Comparison of ENCODE assay signal across 1 cellular context in the genomic region with DNA sequence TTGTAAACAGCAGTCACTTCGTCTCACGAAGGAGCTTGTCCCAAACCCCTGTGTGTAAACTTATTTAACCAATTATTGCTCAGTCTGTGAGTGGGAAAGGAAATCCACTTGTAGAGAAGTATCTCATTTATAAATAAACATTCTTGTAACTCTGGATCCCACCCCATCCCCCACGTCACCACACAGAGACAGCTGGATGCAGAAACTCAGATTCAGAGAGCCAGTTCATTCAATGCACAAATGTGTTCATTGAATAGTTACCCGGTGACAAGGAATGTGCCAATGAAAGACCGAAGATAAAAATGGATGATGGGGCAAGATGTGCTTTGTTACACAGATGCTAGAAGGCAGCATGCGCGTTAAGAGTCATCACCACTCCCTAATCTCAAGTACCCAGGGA.
TF ChIP-seq lines count a peak whose summit lies in the region.

No MANE protein-coding gene starts in this region.

TF ChIP-seq in GM23338, 12 proteins besides CTCF, POLR2A, EP300 and RAD21 (continued from another document):
- TF ChIP-seq, protein P1, sequence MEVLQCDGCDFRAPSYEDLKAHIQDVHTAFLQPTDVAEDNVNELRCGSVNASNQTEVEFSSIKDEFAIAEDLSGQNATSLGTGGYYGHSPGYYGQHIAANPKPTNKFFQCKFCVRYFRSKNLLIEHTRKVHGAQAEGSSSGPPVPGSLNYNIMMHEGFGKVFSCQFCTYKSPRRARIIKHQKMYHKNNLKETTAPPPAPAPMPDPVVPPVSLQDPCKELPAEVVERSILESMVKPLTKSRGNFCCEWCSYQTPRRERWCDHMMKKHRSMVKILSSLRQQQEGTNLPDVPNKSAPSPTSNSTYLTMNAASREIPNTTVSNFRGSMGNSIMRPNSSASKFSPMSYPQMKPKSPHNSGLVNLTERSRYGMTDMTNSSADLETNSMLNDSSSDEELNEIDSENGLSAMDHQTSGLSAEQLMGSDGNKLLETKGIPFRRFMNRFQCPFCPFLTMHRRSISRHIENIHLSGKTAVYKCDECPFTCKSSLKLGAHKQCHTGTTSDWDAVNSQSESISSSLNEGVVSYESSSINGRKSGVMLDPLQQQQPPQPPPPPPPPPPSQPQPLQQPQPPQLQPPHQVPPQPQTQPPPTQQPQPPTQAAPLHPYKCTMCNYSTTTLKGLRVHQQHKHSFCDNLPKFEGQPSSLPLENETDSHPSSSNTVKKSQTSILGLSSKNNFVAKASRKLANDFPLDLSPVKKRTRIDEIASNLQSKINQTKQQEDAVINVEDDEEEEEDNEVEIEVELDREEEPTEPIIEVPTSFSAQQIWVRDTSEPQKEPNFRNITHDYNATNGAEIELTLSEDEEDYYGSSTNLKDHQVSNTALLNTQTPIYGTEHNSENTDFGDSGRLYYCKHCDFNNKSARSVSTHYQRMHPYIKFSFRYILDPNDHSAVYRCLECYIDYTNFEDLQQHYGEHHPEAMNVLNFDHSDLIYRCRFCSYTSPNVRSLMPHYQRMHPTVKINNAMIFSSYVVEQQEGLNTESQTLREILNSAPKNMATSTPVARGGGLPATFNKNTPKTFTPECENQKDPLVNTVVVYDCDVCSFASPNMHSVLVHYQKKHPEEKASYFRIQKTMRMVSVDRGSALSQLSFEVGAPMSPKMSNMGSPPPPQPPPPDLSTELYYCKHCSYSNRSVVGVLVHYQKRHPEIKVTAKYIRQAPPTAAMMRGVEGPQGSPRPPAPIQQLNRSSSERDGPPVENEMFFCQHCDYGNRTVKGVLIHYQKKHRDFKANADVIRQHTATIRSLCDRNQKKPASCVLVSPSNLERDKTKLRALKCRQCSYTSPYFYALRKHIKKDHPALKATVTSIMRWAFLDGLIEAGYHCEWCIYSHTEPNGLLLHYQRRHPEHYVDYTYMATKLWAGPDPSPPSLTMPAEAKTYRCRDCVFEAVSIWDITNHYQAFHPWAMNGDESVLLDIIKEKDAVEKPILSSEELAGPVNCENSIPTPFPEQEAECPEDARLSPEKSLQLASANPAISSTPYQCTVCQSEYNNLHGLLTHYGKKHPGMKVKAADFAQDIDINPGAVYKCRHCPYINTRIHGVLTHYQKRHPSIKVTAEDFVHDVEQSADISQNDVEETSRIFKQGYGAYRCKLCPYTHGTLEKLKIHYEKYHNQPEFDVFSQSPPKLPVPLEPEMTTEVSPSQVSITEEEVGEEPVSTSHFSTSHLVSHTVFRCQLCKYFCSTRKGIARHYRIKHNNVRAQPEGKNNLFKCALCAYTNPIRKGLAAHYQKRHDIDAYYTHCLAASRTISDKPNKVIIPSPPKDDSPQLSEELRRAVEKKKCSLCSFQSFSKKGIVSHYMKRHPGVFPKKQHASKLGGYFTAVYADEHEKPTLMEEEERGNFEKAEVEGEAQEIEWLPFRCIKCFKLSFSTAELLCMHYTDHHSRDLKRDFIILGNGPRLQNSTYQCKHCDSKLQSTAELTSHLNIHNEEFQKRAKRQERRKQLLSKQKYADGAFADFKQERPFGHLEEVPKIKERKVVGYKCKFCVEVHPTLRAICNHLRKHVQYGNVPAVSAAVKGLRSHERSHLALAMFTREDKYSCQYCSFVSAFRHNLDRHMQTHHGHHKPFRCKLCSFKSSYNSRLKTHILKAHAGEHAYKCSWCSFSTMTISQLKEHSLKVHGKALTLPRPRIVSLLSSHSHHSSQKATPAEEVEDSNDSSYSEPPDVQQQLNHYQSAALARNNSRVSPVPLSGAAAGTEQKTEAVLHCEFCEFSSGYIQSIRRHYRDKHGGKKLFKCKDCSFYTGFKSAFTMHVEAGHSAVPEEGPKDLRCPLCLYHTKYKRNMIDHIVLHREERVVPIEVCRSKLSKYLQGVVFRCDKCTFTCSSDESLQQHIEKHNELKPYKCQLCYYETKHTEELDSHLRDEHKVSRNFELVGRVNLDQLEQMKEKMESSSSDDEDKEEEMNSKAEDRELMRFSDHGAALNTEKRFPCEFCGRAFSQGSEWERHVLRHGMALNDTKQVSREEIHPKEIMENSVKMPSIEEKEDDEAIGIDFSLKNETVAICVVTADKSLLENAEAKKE (CRISPR knock-in tag; IDR thresholded peaks at IDR 0.05) = no peak
- TF ChIP-seq ZNF114 (CRISPR knock-in tag; IDR thresholded peaks at IDR 0.05) = no peak
- no peak for TF ChIP-seq EZH2 (IDR thresholded peaks at IDR 0.05; ENCODE audit: low read depth, unreplicated experiment)
- TF ChIP-seq, protein P2, sequence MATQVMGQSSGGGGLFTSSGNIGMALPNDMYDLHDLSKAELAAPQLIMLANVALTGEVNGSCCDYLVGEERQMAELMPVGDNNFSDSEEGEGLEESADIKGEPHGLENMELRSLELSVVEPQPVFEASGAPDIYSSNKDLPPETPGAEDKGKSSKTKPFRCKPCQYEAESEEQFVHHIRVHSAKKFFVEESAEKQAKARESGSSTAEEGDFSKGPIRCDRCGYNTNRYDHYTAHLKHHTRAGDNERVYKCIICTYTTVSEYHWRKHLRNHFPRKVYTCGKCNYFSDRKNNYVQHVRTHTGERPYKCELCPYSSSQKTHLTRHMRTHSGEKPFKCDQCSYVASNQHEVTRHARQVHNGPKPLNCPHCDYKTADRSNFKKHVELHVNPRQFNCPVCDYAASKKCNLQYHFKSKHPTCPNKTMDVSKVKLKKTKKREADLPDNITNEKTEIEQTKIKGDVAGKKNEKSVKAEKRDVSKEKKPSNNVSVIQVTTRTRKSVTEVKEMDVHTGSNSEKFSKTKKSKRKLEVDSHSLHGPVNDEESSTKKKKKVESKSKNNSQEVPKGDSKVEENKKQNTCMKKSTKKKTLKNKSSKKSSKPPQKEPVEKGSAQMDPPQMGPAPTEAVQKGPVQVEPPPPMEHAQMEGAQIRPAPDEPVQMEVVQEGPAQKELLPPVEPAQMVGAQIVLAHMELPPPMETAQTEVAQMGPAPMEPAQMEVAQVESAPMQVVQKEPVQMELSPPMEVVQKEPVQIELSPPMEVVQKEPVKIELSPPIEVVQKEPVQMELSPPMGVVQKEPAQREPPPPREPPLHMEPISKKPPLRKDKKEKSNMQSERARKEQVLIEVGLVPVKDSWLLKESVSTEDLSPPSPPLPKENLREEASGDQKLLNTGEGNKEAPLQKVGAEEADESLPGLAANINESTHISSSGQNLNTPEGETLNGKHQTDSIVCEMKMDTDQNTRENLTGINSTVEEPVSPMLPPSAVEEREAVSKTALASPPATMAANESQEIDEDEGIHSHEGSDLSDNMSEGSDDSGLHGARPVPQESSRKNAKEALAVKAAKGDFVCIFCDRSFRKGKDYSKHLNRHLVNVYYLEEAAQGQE (IDR thresholded peaks at IDR 0.05; ENCODE audit: unreplicated experiment) = no peak
TF ChIP-seq in GM23338: peak in this region for 0.
